ENCODE assay signal across 1 cellular context in the genomic region with DNA sequence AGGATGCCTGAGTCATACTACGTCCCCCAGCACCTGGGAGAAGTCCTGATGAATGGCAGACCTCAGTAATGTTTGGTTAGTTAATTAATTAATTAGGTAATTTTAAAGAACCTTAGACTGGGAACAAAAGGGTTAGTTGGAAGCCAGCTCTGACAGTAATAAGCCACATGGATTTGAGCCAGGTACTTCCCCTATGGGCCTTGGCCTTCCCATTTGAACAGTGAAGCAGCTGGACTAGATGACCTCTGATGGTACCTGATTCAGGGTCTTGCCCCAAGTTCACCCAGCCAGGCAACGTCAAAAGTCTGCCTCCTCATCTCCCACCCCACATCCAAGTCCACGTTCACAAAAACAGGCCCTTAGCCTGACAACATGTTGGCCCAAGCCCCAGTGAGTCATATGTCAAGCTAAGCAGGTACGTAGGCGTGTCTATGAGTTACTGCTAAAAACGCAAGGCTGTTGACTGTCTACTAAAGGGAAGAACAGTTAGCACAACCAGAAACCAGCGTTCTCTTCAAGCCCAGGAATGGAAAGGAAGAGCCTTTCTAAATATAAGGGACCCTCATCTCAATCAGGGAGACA.
TF ChIP-seq lines count a peak whose summit lies in the region.

No MANE protein-coding gene starts in this region.

TF ChIP-seq in A549, 52 proteins besides CTCF, POLR2A, EP300 and RAD21 (continued from another document):
- TF ChIP-seq MAX (IDR thresholded peaks at IDR 0.05) (no peak), PHF8 (IDR thresholded peaks at IDR 0.05; ENCODE audit: borderline replicate concordance, low read depth) (no peak), MYC (IDR thresholded peaks at IDR 0.05; ENCODE audit: borderline replicate concordance, low read length) (no peak)
